ENCODE assay signal across 8 cellular contexts in the genomic region with DNA sequence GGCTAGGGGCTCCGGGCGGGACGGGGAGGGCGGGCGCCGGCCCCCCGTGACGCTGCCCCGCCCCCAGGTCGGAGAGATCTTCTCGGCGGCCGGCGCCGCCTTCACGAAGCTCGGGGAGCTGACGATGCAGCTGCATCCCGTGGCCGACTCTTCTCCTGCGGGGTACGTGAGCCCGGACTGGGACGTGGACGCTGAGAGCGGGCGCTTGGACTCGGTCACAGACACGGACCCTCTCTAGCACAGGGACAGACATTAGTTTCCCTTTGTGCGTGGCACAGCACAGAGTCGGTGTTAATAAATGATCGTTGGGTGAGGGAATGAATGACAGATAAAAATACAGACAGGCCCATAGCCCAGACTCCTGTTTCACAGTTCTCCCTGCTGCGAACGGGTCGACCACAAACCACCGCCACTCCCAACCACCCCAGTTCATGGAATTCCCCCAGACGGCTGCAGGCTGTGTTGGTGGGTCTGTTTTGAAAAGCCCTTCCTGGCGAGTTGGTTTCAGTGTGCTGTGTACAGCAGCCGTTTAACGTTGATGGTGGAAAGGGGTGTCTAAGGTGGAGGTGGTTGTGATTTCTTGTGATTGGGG. TPM values are rescaled to one million over a fixed set of nuclear protein-coding genes. Genes with fewer than 3 reads are reported as not detected.
DNase-seq lines count a peak whose midpoint lies in the region; ATAC-seq and TF ChIP-seq lines count a peak whose summit lies in the region.

No MANE protein-coding gene starts in this region.

- peaks cover 0 to 45% (median 3%) of the 10 kb centered on the region in 3 donors for H3K36me3 Mint-ChIP-seq in CD8-positive, alpha-beta memory T cell
- H3K36me3 Mint-ChIP-seq in activated CD8-positive, alpha-beta memory T cell treated with anti-CD3 and anti-CD28 coated beads, Interleukin-2, amount 10 ng/mL, durations not matched to agents 7 days and 5 days, result peaks cover 30% of the 10 kb centered on the region

- H3K27me3 Mint-ChIP-seq in CD8-positive, alpha-beta memory T cell, result peaks cover 0 to 1% of the 10 kb centered on the region in 2 donors
- H3K27me3 Mint-ChIP-seq in activated CD8-positive, alpha-beta memory T cell treated with anti-CD3 and anti-CD28 coated beads, Interleukin-2, amount 10 ng/mL, durations not matched to agents 7 days and 5 days, result no peaks in the 10 kb centered on the region

- peak overlapping the region; percentile 98 for H3K9ac ChIP-seq in Karpas-422 (ENCODE audit: low read length)

- H3K9me2 ChIP-seq in Karpas-422 (replicated peaks; ENCODE audit: insufficient read depth, low read length), result no peaks in the 10 kb centered on the region

- peak; percentile 79 to 89 (median 85) for DNase-seq in CD8-positive, alpha-beta memory T cell
- DNase-seq in Karpas-422, result no peak
- peak; percentile 90 for DNase-seq in activated CD8-positive, alpha-beta memory T cell treated with anti-CD3 and anti-CD28 coated beads, Interleukin-2, amount 10 ng/mL, durations not matched to agents 7 days and 5 days
- DNase-seq in epithelial cell of proximal tubule (ENCODE audit: low read depth), result no peak
- peak in 1 of 5 donors; percentile 51 for DNase-seq in ovary
- DNase-seq in ureter (ENCODE audit: low spot score), result peak; percentile 62
- no peak for DNase-seq in globus pallidus (ENCODE audit: low spot score)

- H3K79me2 ChIP-seq in Karpas-422 (ENCODE audit: low read length), result peaks cover 39% of the 10 kb centered on the region

- peak overlapping the region; percentile 92 to 98 (median 95) for H3K4me3 Mint-ChIP-seq in CD8-positive, alpha-beta memory T cell
- peak overlapping the region; percentile 83 for H3K4me3 Mint-ChIP-seq in activated CD8-positive, alpha-beta memory T cell treated with anti-CD3 and anti-CD28 coated beads, Interleukin-2, amount 10 ng/mL, durations not matched to agents 7 days and 5 days

- H3K27ac Mint-ChIP-seq in CD8-positive, alpha-beta memory T cell, result peak overlapping the region; percentile 97 to 100 (median 99)
- H3K27ac Mint-ChIP-seq in activated CD8-positive, alpha-beta memory T cell treated with anti-CD3 and anti-CD28 coated beads, Interleukin-2, amount 10 ng/mL, durations not matched to agents 7 days and 5 days, result peak overlapping the region; percentile 98

- H4K20me1 ChIP-seq in Karpas-422 (ENCODE audit: insufficient read depth, low read depth, low read length), result peaks cover 2% of the 10 kb centered on the region; the same call in 1 of the 2 replicates

- CTCF ChIA-PET in CD8-positive, alpha-beta memory T cell (lab: Charles Lee), result interaction anchor here (0.7 to 4.8 kb wide), 4 partner anchors 11 to 105 kb away, joined by 4 to 17 read pairs (median 6); no protein-coding TSS in a partner anchor
- CTCF ChIA-PET in activated CD8-positive, alpha-beta memory T cell treated with anti-CD3 and anti-CD28 coated beads, Interleukin-2, amount 10 ng/mL, durations not matched to agents 7 days and 5 days (lab: Charles Lee), result interaction anchor here (1.1 to 7.2 kb wide), 6 partner anchors 11 to 104 kb away, joined by 4 to 43 read pairs (median 16); partner anchors contain the start of gene SLC16A13

- H3K36me3 ChIP-seq in CD8-positive, alpha-beta memory T cell (ENCODE audit: insufficient read depth, low read length), result no peaks in the 10 kb centered on the region
- H3K36me3 ChIP-seq in Karpas-422 (ENCODE audit: insufficient read depth, low read length) (no peaks in the 10 kb centered on the region), ovary (no peaks in the 10 kb centered on the region)

- peak overlapping the region; percentile 100 for H3K27ac ChIP-seq in CD8-positive, alpha-beta memory T cell (ENCODE audit: low read depth, low read length)
- H3K27ac ChIP-seq in Karpas-422 (ENCODE audit: low read length) (no peak overlapping the region), ovary (peak overlapping the region; percentile 93 to 94)

- H3K27me3 ChIP-seq in CD8-positive, alpha-beta memory T cell (ENCODE audit: insufficient read depth, low read length, poor library complexity, severe bottlenecking), result no peaks in the 10 kb centered on the region
- no peaks in the 10 kb centered on the region for H3K27me3 ChIP-seq in Karpas-422 (ENCODE audit: low read length)
- no peaks in the 10 kb centered on the region for H3K27me3 ChIP-seq in ovary

- peak overlapping the region; percentile 71 for H3K4me2 ChIP-seq in Karpas-422 (ENCODE audit: low read depth, low read length, poor library complexity, severe bottlenecking)

- H3K9me3 Mint-ChIP-seq in CD8-positive, alpha-beta memory T cell, result no peaks in the 10 kb centered on the region
- no peaks in the 10 kb centered on the region for H3K9me3 Mint-ChIP-seq in activated CD8-positive, alpha-beta memory T cell treated with anti-CD3 and anti-CD28 coated beads, Interleukin-2, amount 10 ng/mL, durations not matched to agents 7 days and 5 days (ENCODE audit: low read depth)

- TF ChIP-seq CTCF in epithelial cell of proximal tubule (conservative IDR thresholded peaks at IDR 0.05; ENCODE audit: low read depth, low read length) (no peak), ovary (IDR thresholded peaks at IDR 0.05) (no peak)

- TF ChIP-seq POLR2A in ovary (IDR thresholded peaks at IDR 0.05), result peak; percentile 29

- no peaks in the 10 kb centered on the region for H3K9me3 ChIP-seq in CD8-positive, alpha-beta memory T cell (ENCODE audit: low read length)
- no peaks in the 10 kb centered on the region for H3K9me3 ChIP-seq in Karpas-422 (ENCODE audit: low read length)
- H3K9me3 ChIP-seq in ovary, result no peaks in the 10 kb centered on the region

- peaks cover 63 to 77% (median 69%) of the 10 kb centered on the region in 3 donors for H3K4me1 Mint-ChIP-seq in CD8-positive, alpha-beta memory T cell
- peaks cover 62% of the 10 kb centered on the region for H3K4me1 Mint-ChIP-seq in activated CD8-positive, alpha-beta memory T cell treated with anti-CD3 and anti-CD28 coated beads, Interleukin-2, amount 10 ng/mL, durations not matched to agents 7 days and 5 days

- WGBS in ovary, 3 donors, result 1 to 2% (median 1%) methylated on average over 28 to 40 of the region's 40 CpGs

- POLR2A ChIA-PET in CD8-positive, alpha-beta memory T cell (lab: Charles Lee), result interaction anchor here (0.5 to 1.2 kb wide), 6 partner anchors 8 to 364 kb away, joined by 3 to 8 read pairs (median 6); partner anchors contain the start of genes C17orf100, MED31 and SLC16A13

- H3K4me1 ChIP-seq in CD8-positive, alpha-beta memory T cell (ENCODE audit: insufficient read depth, low read length), result peaks cover 59% of the 10 kb centered on the region
- peaks cover 26% of the 10 kb centered on the region for H3K4me1 ChIP-seq in Karpas-422 (ENCODE audit: low read length)
- H3K4me1 ChIP-seq in ovary (ENCODE audit: insufficient read depth), result peaks cover 17% of the 10 kb centered on the region

- intact Hi-C loops in ovary (cut with DNase I), result loop anchor here in 2 of 4 donors (5.0 to 10.0 kb wide), 3 partner anchors 260 to 1170 kb away; partner anchors contain the start of gene XAF1 (in 1 of the 2)

- peak; percentile 1 for ATAC-seq in GM21526 (IDR thresholded peaks at IDR 0.05; ENCODE audit: low FRiP score, unreplicated experiment)
- peak; percentile 7 for ATAC-seq in activated CD8-positive, alpha-beta memory T cell treated with anti-CD3 and anti-CD28 coated beads, Interleukin-2, amount 10 ng/mL, durations not matched to agents 7 days and 5 days

- H2AFZ ChIP-seq in Karpas-422 (ENCODE audit: low read length), result peak overlapping the region; percentile 77

- TF ChIP-seq EP300 in ovary (IDR thresholded peaks at IDR 0.05), result no peak

- peak overlapping the region; percentile 91 for H3K4me3 ChIP-seq in CD8-positive, alpha-beta memory T cell (ENCODE audit: low read length)
- peak overlapping the region; percentile 70 for H3K4me3 ChIP-seq in Karpas-422 (ENCODE audit: low read length)
- peak overlapping the region; percentile 95 for H3K4me3 ChIP-seq in epithelial cell of proximal tubule (ENCODE audit: low read depth, low read length)
- peak overlapping the region; percentile 83 for H3K4me3 ChIP-seq in ovary

RNA-seq across cellular contexts. Expression of gene RNASEK, which starts 2.7 kb away (rescaled TPM):
- 100 to 1,000 TPM; 160 to 169 TPM for total RNA-seq in CD8-positive, alpha-beta memory T cell
- 795 TPM for polyA plus RNA-seq in CD8-positive, alpha-beta memory T cell
- 107 and 310 TPM in 2 replicates for total RNA-seq in Karpas-422 (2014; rRNA removed; shearing (Covaris generic); ENCODE audit: low replicate concordance)
- 100 to 1,000 TPM; 121 to 205 TPM for total RNA-seq in activated CD8-positive, alpha-beta memory T cell treated with anti-CD3 and anti-CD28 coated beads, Interleukin-2, amount 10 ng/mL, durations not matched to agents 7 days and 5 days
- total RNA-seq in epithelial cell of proximal tubule (180 and 275 TPM in 2 replicates), ovary (100 to 1,000 TPM in 6 of 7 donors, 10 to 100 TPM in 1; 80.1 to 211 (median 179) TPM), ureter (151 TPM)
- 100 to 1,000 TPM; 192 to 295 TPM for polyA plus RNA-seq in ovary

RNA-seq across cellular contexts. Expression of gene BCL6B, which starts 7.8 kb away (rescaled TPM):
- under 1 TPM; 0.24 to 0.59 TPM for total RNA-seq in CD8-positive, alpha-beta memory T cell
- 0.09 TPM for polyA plus RNA-seq in CD8-positive, alpha-beta memory T cell
- total RNA-seq in Karpas-422 (2014; rRNA removed; shearing (Covaris generic); ENCODE audit: low replicate concordance), result not detected in 2 replicates
- 1 to 10 TPM in 1 of 2 experiments, under 1 TPM in 1; 0.85 to 6.7 TPM for total RNA-seq in activated CD8-positive, alpha-beta memory T cell treated with anti-CD3 and anti-CD28 coated beads, Interleukin-2, amount 10 ng/mL, durations not matched to agents 7 days and 5 days
- total RNA-seq in epithelial cell of proximal tubule (under 0.01 TPM in 1 of 2 replicates, not detected in the other), ovary (10 to 100 TPM in 1 of 7 donors, 1 to 10 TPM in 4, under 1 TPM in 2; 0.46 to 13.9 (median 3.5) TPM), ureter (21.6 TPM)
- polyA plus RNA-seq in ovary, result 10 to 100 TPM in 1 of 2 donors, 1 to 10 TPM in 1; 6.2 to 13.7 TPM

RNA-seq across cellular contexts. Expression of gene ALOX12, which starts 19.2 kb away (rescaled TPM):
- total RNA-seq in CD8-positive, alpha-beta memory T cell, result not detected
- 0.47 TPM for polyA plus RNA-seq in CD8-positive, alpha-beta memory T cell
- total RNA-seq in Karpas-422 (2014; rRNA removed; shearing (Covaris generic); ENCODE audit: low replicate concordance), result not detected in 2 replicates
- total RNA-seq in activated CD8-positive, alpha-beta memory T cell treated with anti-CD3 and anti-CD28 coated beads, Interleukin-2, amount 10 ng/mL, durations not matched to agents 7 days and 5 days, result not detected
- total RNA-seq in epithelial cell of proximal tubule (0.98 and 1.0 TPM in 2 replicates), ovary (under 1 TPM in 3 of 7 donors, not detected in 4; 0.51 to 0.74 (median 0.62) TPM), ureter (1.9 TPM)
- polyA plus RNA-seq in ovary, result under 1 TPM in 1 of 2 donors, not detected in 1; 0.05 TPM

RNA-seq across cellular contexts. Expression of gene SLC16A13, which starts 20.7 kb away (rescaled TPM):
- total RNA-seq in CD8-positive, alpha-beta memory T cell, result 1 to 10 TPM; 7.7 to 8.1 TPM
- 1.4 TPM for polyA plus RNA-seq in CD8-positive, alpha-beta memory T cell
- total RNA-seq in Karpas-422 (2014; rRNA removed; shearing (Covaris generic); ENCODE audit: low replicate concordance), result 1.3 and 6.0 TPM in 2 replicates
- 10 to 100 TPM; 19.0 to 34.1 TPM for total RNA-seq in activated CD8-positive, alpha-beta memory T cell treated with anti-CD3 and anti-CD28 coated beads, Interleukin-2, amount 10 ng/mL, durations not matched to agents 7 days and 5 days
- total RNA-seq in epithelial cell of proximal tubule, result 3.1 and 4.1 TPM in 2 replicates
- total RNA-seq in ovary, result 1 to 10 TPM in 4 of 7 donors, under 1 TPM in 3; 0.12 to 2.8 (median 1.2) TPM
- 1 to 10 TPM; 1.2 TPM for polyA plus RNA-seq in ovary
- 6.7 TPM for total RNA-seq in ureter

RNA-seq across cellular contexts. Expression of gene SLC16A11, which starts 28.8 kb away (rescaled TPM):
- 1 to 10 TPM; 1.3 to 1.8 TPM for total RNA-seq in CD8-positive, alpha-beta memory T cell
- polyA plus RNA-seq in CD8-positive, alpha-beta memory T cell, result 1.6 TPM
- total RNA-seq in Karpas-422 (2014; rRNA removed; shearing (Covaris generic); ENCODE audit: low replicate concordance), result not detected in 2 replicates
- total RNA-seq in activated CD8-positive, alpha-beta memory T cell treated with anti-CD3 and anti-CD28 coated beads, Interleukin-2, amount 10 ng/mL, durations not matched to agents 7 days and 5 days, result 1 to 10 TPM; 1.2 to 1.3 TPM
- total RNA-seq in epithelial cell of proximal tubule (not detected in 2 replicates), ovary (10 to 100 TPM in 1 of 7 donors, 1 to 10 TPM in 5, not detected in 1; 1.2 to 14.4 (median 2.9) TPM), ureter (2.8 TPM)
- 1 to 10 TPM in 1 of 2 donors, not detected in 1; 3.9 TPM for polyA plus RNA-seq in ovary

Comparison
In these comparisons a context has a peak if more than half of its experiments do, and no peak if none do; other contexts are left out.
1. DNase-seq: peak in CD8-positive, alpha-beta memory T cell (5 of 5), activated CD8-positive, alpha-beta memory T cell treated with anti-CD3 and anti-CD28 coated beads, Interleukin-2, amount 10 ng/mL, durations not matched to agents 7 days and 5 days (single experiment) and ureter (single experiment); none in Karpas-422 (single experiment), epithelial cell of proximal tubule (single experiment) and globus pallidus (single experiment).
2. Peak in every context shown above with its lines, with median percentiles within 50 percentile points of each other: H3K4me3 ChIP-seq.